Comparison of ENCODE assay signal across 2 cellular contexts in genomic region chr16:20391045-20391444, GRCh38.
A peak's percentile ranks its signal among the peaks of the same experiment; 100 is the strongest.
TF ChIP-seq lines count a peak whose summit lies in the region.

No MANE protein-coding gene starts in this region.

TF ChIP-seq in HepG2, 621 proteins besides CTCF, POLR2A, EP300 and RAD21:
- TF ChIP-seq PHB2 (IDR thresholded peaks at IDR 0.05; ENCODE audit: partially characterized antibody) (peak; percentile 94), PRPF4 (IDR thresholded peaks at IDR 0.05; ENCODE audit: low read depth, low read length, poor library complexity, severe bottlenecking) (no peak), ZNF382 (CRISPR knock-in tag; IDR thresholded peaks at IDR 0.05; ENCODE audit: borderline replicate concordance) (no peak), ELF3 (CRISPR knock-in tag; IDR thresholded peaks at IDR 0.05) (no peak), PLRG1 (conservative IDR thresholded peaks at IDR 0.05) (peak; percentile 92; the same call in 1 of the 2 replicates), ATF7 (IDR thresholded peaks at IDR 0.05) (peak; percentile 79), ATF7 (CRISPR knock-in tag; IDR thresholded peaks at IDR 0.05) (no peak), ZNF879 (CRISPR knock-in tag; IDR thresholded peaks at IDR 0.05) (no peak), GFI1 (CRISPR knock-in tag; IDR thresholded peaks at IDR 0.05; ENCODE audit: borderline replicate concordance) (no peak), ZNF44 (CRISPR knock-in tag; IDR thresholded peaks at IDR 0.05) (no peak), ELK4 (CRISPR knock-in tag; IDR thresholded peaks at IDR 0.05; ENCODE audit: borderline replicate concordance) (no peak), SAP130 (CRISPR knock-in tag; IDR thresholded peaks at IDR 0.05; ENCODE audit: low read depth) (no peak), CBX2 (IDR thresholded peaks at IDR 0.05; ENCODE audit: low read depth, low read length) (no peak), CBX2 (CRISPR knock-in tag; IDR thresholded peaks at IDR 0.05; ENCODE audit: low read depth) (no peak), EHMT2 (IDR thresholded peaks at IDR 0.05; ENCODE audit: borderline replicate concordance, low read depth, low read length) (no peak), KAT7 (CRISPR knock-in tag; IDR thresholded peaks at IDR 0.05; ENCODE audit: borderline replicate concordance) (no peak), ZNF3 (CRISPR knock-in tag; IDR thresholded peaks at IDR 0.05) (no peak), NFIC (IDR thresholded peaks at IDR 0.05; ENCODE audit: low read length) (no peak), ZNF33B (CRISPR knock-in tag; IDR thresholded peaks at IDR 0.05) (no peak), TBP (CRISPR knock-in tag; IDR thresholded peaks at IDR 0.05) (no peak), ZNF280B (CRISPR knock-in tag; IDR thresholded peaks at IDR 0.05; ENCODE audit: borderline replicate concordance) (no peak), CREB1 (IDR thresholded peaks at IDR 0.05) (peak; percentile 99), CREB1 (CRISPR knock-in tag; IDR thresholded peaks at IDR 0.05) (no peak), ELF4 (CRISPR knock-in tag; IDR thresholded peaks at IDR 0.05; ENCODE audit: borderline replicate concordance) (no peak), ZNF292 (CRISPR knock-in tag; IDR thresholded peaks at IDR 0.05; ENCODE audit: borderline replicate concordance, low read depth) (no peak)

TF ChIP-seq in GM12878, 131 proteins besides CTCF, POLR2A, EP300 and RAD21:
- no peak for TF ChIP-seq MEF2A (IDR thresholded peaks at IDR 0.05; ENCODE audit: insufficient read depth, low read depth, low read length)
- no peak for TF ChIP-seq RCOR1 (conservative IDR thresholded peaks at IDR 0.05; ENCODE audit: low read depth, low read length)
- TF ChIP-seq USF1 (IDR thresholded peaks at IDR 0.05; ENCODE audit: borderline replicate concordance, extremely low read length, insufficient read depth, low read depth, low read length), result no peak
- peak; percentile 14 for TF ChIP-seq E4F1 (IDR thresholded peaks at IDR 0.05; ENCODE audit: borderline replicate concordance, partially characterized antibody)
- no peak for TF ChIP-seq SKIL (IDR thresholded peaks at IDR 0.05; ENCODE audit: low read depth, poor library complexity, severe bottlenecking)
